In genomic region chr17:67366193-67367157, GRCh38 we compare ENCODE assay signal across 8 cellular contexts. TPM values are rescaled to one million over a fixed set of nuclear protein-coding genes. Genes with fewer than 3 reads are reported as not detected.
DNase-seq lines count a peak whose midpoint lies in the region; FAIRE-seq and TF ChIP-seq lines count a peak whose summit lies in the region.

TSS of gene PSMD12 (minus strand) at chr17:67366577. CDS start at chr17:67366519, 58 bp downstream.

- H3K9me2 ChIP-seq in MM.1S (replicated peaks; ENCODE audit: insufficient read depth, low read length) = no peaks in the 10 kb centered on the region

- H3K4me2 ChIP-seq in H9 (ENCODE audit: insufficient read depth, insufficient read length, low read length) = peak within 1 kb of the TSS; percentile 100
- H3K4me2 ChIP-seq in MM.1S (ENCODE audit: low read depth, low read length) = peak within 1 kb of the TSS; percentile 69
- peak within 1 kb of the TSS; percentile 94 for H3K4me2 ChIP-seq in neural progenitor cell

- H3K23ac ChIP-seq in H9 (ENCODE audit: insufficient read length, low read depth, low read length) = no peak within 1 kb of the TSS

- H2BK20ac ChIP-seq in H9 (ENCODE audit: low read depth, low read length, poor library complexity, severe bottlenecking) = no peak within 1 kb of the TSS

- no peak for TF ChIP-seq CTCF in H9 (conservative IDR thresholded peaks at IDR 0.05)
- TF ChIP-seq CTCF in MM.1S (IDR thresholded peaks at IDR 0.05; ENCODE audit: low read length) = no peak
- TF ChIP-seq CTCF in foreskin fibroblast (IDR thresholded peaks at IDR 0.05; ENCODE audit: low read depth, low read length) = no peak
- TF ChIP-seq CTCF in neural progenitor cell (IDR thresholded peaks at IDR 0.05) = no peak

- peak within 1 kb of the TSS; percentile 97 for H3K14ac ChIP-seq in H9 (ENCODE audit: insufficient read depth, low read length)

- H4K20me1 ChIP-seq in H9 (ENCODE audit: control insufficient read depth, insufficient read depth, insufficient read length) (no peaks in the 10 kb centered on the region), MM.1S (ENCODE audit: insufficient read depth, low read length) (peaks cover 13% of the 10 kb centered on the region; the same call in 1 of the 2 replicates), neural progenitor cell (ENCODE audit: low read depth) (peaks cover 35% of the 10 kb centered on the region)

- no peak within 1 kb of the TSS for H2AK5ac ChIP-seq in H9 (ENCODE audit: insufficient read length, low read length)

- DNase-seq in H9 (peak; percentile 95), MM.1S (peak; percentile 90), SHP77 treated with DMSO at 0.1 percent for 48 hours (lab: John Stamatoyannopoulos, UW) (peak; percentile 76), activated gamma-delta T cell treated with Interleukin-2 at 50 U/mL for 16 hours (peak; percentile 93), foreskin fibroblast (peak; percentile 90 to 96), neural progenitor cell (ENCODE audit: low spot score) (peak; percentile 93), stromal cell of bone marrow (ENCODE audit: low read depth) (peak; percentile 76)

- peaks cover 31% of the 10 kb centered on the region for H3K79me2 ChIP-seq in H9 (ENCODE audit: insufficient read depth, low read length)
- H3K79me2 ChIP-seq in MM.1S (ENCODE audit: low read length) = peaks cover 50% of the 10 kb centered on the region
- H3K79me2 ChIP-seq in neural progenitor cell (ENCODE audit: low read depth) = peaks cover 51% of the 10 kb centered on the region

- no peaks in the 10 kb centered on the region for H3K79me1 ChIP-seq in H9 (ENCODE audit: insufficient read depth, low read depth, low read length, poor library complexity, severe bottlenecking)

- H3K4me1 Mint-ChIP-seq in H9 (peaks cover 17 to 22% of the 10 kb centered on the region in 2 experiments), neural progenitor cell (peaks cover 23% of the 10 kb centered on the region)

- H2BK120ac ChIP-seq in H9 (ENCODE audit: low read depth, low read length, poor library complexity, severe bottlenecking) = no peak within 1 kb of the TSS

- H2BK5ac ChIP-seq in H9 (ENCODE audit: insufficient read length, low read length) = no peak within 1 kb of the TSS

- no peak within 1 kb of the TSS for H2BK15ac ChIP-seq in H9 (ENCODE audit: low read depth, low read length)

- H3K4me1 ChIP-seq in H9 (ENCODE audit: insufficient read depth, low read length) (peaks cover 4% of the 10 kb centered on the region), MM.1S (ENCODE audit: low read length) (peaks cover 5% of the 10 kb centered on the region; the same call in 1 of the 2 replicates), neural progenitor cell (peaks cover 4% of the 10 kb centered on the region)

- no peak within 1 kb of the TSS for H3K56ac ChIP-seq in H9 (ENCODE audit: insufficient read length, low read depth, low read length)

- no peak within 1 kb of the TSS for H4K91ac ChIP-seq in H9 (ENCODE audit: insufficient read length, low read depth, low read length)

- H3K27ac ChIP-seq in H9 (ENCODE audit: insufficient read length, low read depth, low read length) = no peak within 1 kb of the TSS
- H3K27ac ChIP-seq in MM.1S (ENCODE audit: low read length) = peak within 1 kb of the TSS; percentile 66
- H3K27ac ChIP-seq in neural progenitor cell = peak within 1 kb of the TSS; percentile 42

- no peak within 1 kb of the TSS for H2BK12ac ChIP-seq in H9 (ENCODE audit: insufficient read length, low read depth, low read length)

- H2AFZ ChIP-seq in H9 (ENCODE audit: low read length) (peak within 1 kb of the TSS; percentile 98), MM.1S (ENCODE audit: low read length) (peak within 1 kb of the TSS; percentile 67), neural progenitor cell (replicated peaks) (peak within 1 kb of the TSS; percentile 31)

- H3K9ac ChIP-seq in H9 (ENCODE audit: extremely low read depth, insufficient read length, low read length) = peak within 1 kb of the TSS; percentile 92
- H3K9ac ChIP-seq in MM.1S (ENCODE audit: low read length) = peak within 1 kb of the TSS; percentile 98
- peak within 1 kb of the TSS; percentile 97 for H3K9ac ChIP-seq in neural progenitor cell

- H3T11ph ChIP-seq in H9 (ENCODE audit: low read length) = no peak within 1 kb of the TSS

- no peak within 1 kb of the TSS for H4K8ac ChIP-seq in H9 (replicated peaks; ENCODE audit: insufficient read length, low read depth, low read length)

- H3F3A ChIP-seq in MM.1S (ENCODE audit: insufficient read depth, low read length) (peaks cover 16% of the 10 kb centered on the region; the same call in 1 of the 2 replicates), neural progenitor cell (ENCODE audit: low read depth) (no peaks in the 10 kb centered on the region)

- H3K9me3 ChIP-seq in H9 (ENCODE audit: control insufficient read depth, low read depth, low read length) (no peaks in the 10 kb centered on the region), MM.1S (replicated peaks; ENCODE audit: insufficient read depth, low read length) (no peaks in the 10 kb centered on the region), neural progenitor cell (ENCODE audit: low read depth) (no peaks in the 10 kb centered on the region)

- H3K27ac Mint-ChIP-seq in H9 (peak within 1 kb of the TSS; percentile 84 to 99 (median 98)), neural progenitor cell (peak within 1 kb of the TSS; percentile 90)

- H3K4me3 ChIP-seq in MM.1S (ENCODE audit: low read length) (peak within 1 kb of the TSS; percentile 99), foreskin fibroblast (ENCODE audit: low read depth in 1 of 2, low read length in 2 of 2) (peak within 1 kb of the TSS; percentile 78 to 89), neural progenitor cell (peak within 1 kb of the TSS; percentile 87)

- H3K9me3 Mint-ChIP-seq in H9 (no peaks in the 10 kb centered on the region), neural progenitor cell (no peaks in the 10 kb centered on the region)

- peak within 1 kb of the TSS; percentile 95 for H3K18ac ChIP-seq in H9 (ENCODE audit: insufficient read length, low read depth, low read length)

- no peaks in the 10 kb centered on the region; the same call in 1 of the 2 replicates for H3K36me3 ChIP-seq in MM.1S (replicated peaks; ENCODE audit: insufficient read depth, low read length)
- no peaks in the 10 kb centered on the region for H3K36me3 ChIP-seq in neural progenitor cell

- peaks cover 7% of the 10 kb centered on the region for H3K23me2 ChIP-seq in H9 (ENCODE audit: insufficient read length, low read depth, low read length, poor library complexity, severe bottlenecking)

- H3K4me3 Mint-ChIP-seq in H9 (peak within 1 kb of the TSS; percentile 96 to 97), neural progenitor cell (peak within 1 kb of the TSS; percentile 97)

- H3K27me3 ChIP-seq in H9 (ENCODE audit: insufficient read depth, low read length) (no peaks in the 10 kb centered on the region), MM.1S (replicated peaks; ENCODE audit: insufficient read depth, low read length) (no peaks in the 10 kb centered on the region), neural progenitor cell (no peaks in the 10 kb centered on the region)

- WGBS in H9 (ENCODE audit: extremely low coverage, insufficient read length, low lambda C conversion rate) = no CpG with 5 or more reads among the region's 55 CpGs

- peak; percentile 65 for FAIRE-seq in G401.6 (lab: Jason Lieb, UNC)

- peak within 1 kb of the TSS; percentile 54 for H4K5ac ChIP-seq in H9 (ENCODE audit: insufficient read length, low read depth, low read length)

- H3K36me3 Mint-ChIP-seq in H9 (ENCODE audit: insufficient read depth in 1 of 3, low read depth in 3 of 3) (peaks cover 11 to 24% (median 20%) of the 10 kb centered on the region in 3 experiments), neural progenitor cell (peaks cover 12% of the 10 kb centered on the region)

- H3K27me3 Mint-ChIP-seq in H9 (ENCODE audit: low read depth) = no peaks in the 10 kb centered on the region
- no peaks in the 10 kb centered on the region for H3K27me3 Mint-ChIP-seq in neural progenitor cell (ENCODE audit: insufficient read depth, low read depth)

- no peak within 1 kb of the TSS for H3K4ac ChIP-seq in H9 (ENCODE audit: low read depth, low read length)

RNA-seq across cellular contexts. Expression of gene PSMD12, which starts in this region (rescaled TPM):
- total RNA-seq in H9 (2021) (90.5 and 92.9 TPM in 2 replicates), neural progenitor cell (ENCODE audit: low replicate concordance) (26.7 and 39.7 TPM in 2 replicates)

Comparison
In these comparisons a context has a peak if more than half of its experiments do, and no peak if none do; other contexts are left out.
1. H2AFZ ChIP-seq: peak in every context shown above with its lines; median percentile 98 in H9; 67 in MM.1S; 31 in neural progenitor cell.